8 cellular contexts compared by ENCODE assay signal in genomic region chr11:17528181-17528691, GRCh38. TPM values are rescaled to one million over a fixed set of nuclear protein-coding genes. Genes with fewer than 3 reads are reported as not detected.
DNase-seq lines count a peak whose midpoint lies in the region; ATAC-seq and TF ChIP-seq lines count a peak whose summit lies in the region.

No MANE protein-coding gene starts in this region.

- no peak overlapping the region for H3K9ac ChIP-seq in MM.1S (ENCODE audit: low read length)

- no peak overlapping the region for H3K4me3 ChIP-seq in CD8-positive, alpha-beta T cell (ENCODE audit: low read depth, low read length)
- H3K4me3 ChIP-seq in MM.1S (ENCODE audit: low read length) = no peak overlapping the region

- H3K27ac ChIP-seq in CD8-positive, alpha-beta T cell (ENCODE audit: low read depth, low read length) = no peak overlapping the region
- no peak overlapping the region for H3K27ac ChIP-seq in MM.1S (ENCODE audit: low read length)

- no peaks in the 10 kb centered on the region for H4K20me1 ChIP-seq in MM.1S (ENCODE audit: insufficient read depth, low read length)

- H3K9me3 Mint-ChIP-seq in CD8-positive, alpha-beta T cell = no peaks in the 10 kb centered on the region
- H3K9me3 Mint-ChIP-seq in T-helper 2 cell treated with Interferon-gamma antibody and Interleukin-4, amounts not matched to agents 5 μg/mL and 100 μg/mL, for 36 hours = no peaks in the 10 kb centered on the region
- peaks cover 0 to 3% (median 0%) of the 10 kb centered on the region in 5 experiments for H3K9me3 Mint-ChIP-seq in brain

- H3F3A ChIP-seq in MM.1S (ENCODE audit: insufficient read depth, low read length) = no peaks in the 10 kb centered on the region

- no peaks in the 10 kb centered on the region for H3K4me1 ChIP-seq in CD8-positive, alpha-beta T cell (ENCODE audit: insufficient read depth, low read length)
- no peaks in the 10 kb centered on the region for H3K4me1 ChIP-seq in MM.1S (ENCODE audit: low read length)

- DNase-seq in CD8-positive, alpha-beta T cell = peak in 4 of 7 experiments; percentile 15 to 60 (median 30)
- peak; percentile 57 for DNase-seq in MM.1S
- DNase-seq in T-helper 2 cell treated with Interferon-gamma antibody and Interleukin-4, amounts not matched to agents 5 μg/mL and 100 μg/mL, for 36 hours (ENCODE audit: low spot score) = peak; percentile 17
- peak; percentile 43 for DNase-seq in iris pigment epithelial cell (ENCODE audit: low read depth)
- peak; percentile 15 to 37 for DNase-seq in stimulated activated CD4-positive, alpha-beta T cell treated with anti-CD3 and anti-CD28 coated beads, Interleukin-1b, Interleukin-23, amount 100 ng/mL, for 4 hours (ENCODE audit: low read depth in 2 of 2)

- peaks cover 5% of the 10 kb centered on the region for H3K27me3 Mint-ChIP-seq in CD8-positive, alpha-beta T cell (ENCODE audit: low read depth)
- H3K27me3 Mint-ChIP-seq in T-helper 2 cell treated with Interferon-gamma antibody and Interleukin-4, amounts not matched to agents 5 μg/mL and 100 μg/mL, for 36 hours (ENCODE audit: low read depth) = peaks cover 6% of the 10 kb centered on the region
- H3K27me3 Mint-ChIP-seq in brain = peaks cover 9% of the 10 kb centered on the region

- no peak overlapping the region for H2AFZ ChIP-seq in MM.1S (ENCODE audit: low read length)

- intact Hi-C loops in CD8-positive, alpha-beta T cell (cut with DNase I, micrococcal nuclease) = loop anchor here (1.0 kb wide), 2 partner anchors 144 to 298 kb away; no protein-coding TSS in a partner anchor

- peak; percentile 55 for ATAC-seq in CD8-positive, alpha-beta T cell
- peak; percentile 65 for ATAC-seq in GM21526 (IDR thresholded peaks at IDR 0.05; ENCODE audit: low FRiP score, unreplicated experiment)
- ATAC-seq in GM18502 (IDR thresholded peaks at IDR 0.05; ENCODE audit: poor library complexity, unreplicated experiment) = no peak

- no peaks in the 10 kb centered on the region for H3K79me2 ChIP-seq in MM.1S (ENCODE audit: low read length)

- H3K9me2 ChIP-seq in MM.1S (replicated peaks; ENCODE audit: insufficient read depth, low read length) = no peaks in the 10 kb centered on the region

- H3K36me3 Mint-ChIP-seq in CD8-positive, alpha-beta T cell = no peaks in the 10 kb centered on the region
- H3K36me3 Mint-ChIP-seq in T-helper 2 cell treated with Interferon-gamma antibody and Interleukin-4, amounts not matched to agents 5 μg/mL and 100 μg/mL, for 36 hours (ENCODE audit: low read depth) = no peaks in the 10 kb centered on the region
- H3K36me3 Mint-ChIP-seq in brain = no peaks in the 10 kb centered on the region

- CTCF ChIA-PET in CD8-positive, alpha-beta T cell (lab: Charles Lee) = interaction anchor here (0.6 to 3.2 kb wide), 15 partner anchors 9 to 742 kb away, joined by 3 to 23 read pairs (median 4); no protein-coding TSS in a partner anchor

- H3K4me3 Mint-ChIP-seq in CD8-positive, alpha-beta T cell = no peak overlapping the region
- H3K4me3 Mint-ChIP-seq in T-helper 2 cell treated with Interferon-gamma antibody and Interleukin-4, amounts not matched to agents 5 μg/mL and 100 μg/mL, for 36 hours = no peak overlapping the region
- no peak overlapping the region for H3K4me3 Mint-ChIP-seq in brain

- TF ChIP-seq CTCF in CD8-positive, alpha-beta T cell (IDR thresholded peaks at IDR 0.05) = peak; percentile 34
- TF ChIP-seq CTCF in MM.1S (IDR thresholded peaks at IDR 0.05; ENCODE audit: low read length) (peak; percentile 82), brain (conservative IDR thresholded peaks at IDR 0.05) (peak; percentile 64 to 78)

- no peaks in the 10 kb centered on the region for H3K9me3 ChIP-seq in CD8-positive, alpha-beta T cell (ENCODE audit: low read length)
- H3K9me3 ChIP-seq in MM.1S (replicated peaks; ENCODE audit: insufficient read depth, low read length) = no peaks in the 10 kb centered on the region

- no peaks in the 10 kb centered on the region for H3K27me3 ChIP-seq in CD8-positive, alpha-beta T cell (ENCODE audit: insufficient read depth, low read length)
- H3K27me3 ChIP-seq in MM.1S (replicated peaks; ENCODE audit: insufficient read depth, low read length) = peaks cover 44% of the 10 kb centered on the region

- H3K27ac Mint-ChIP-seq in CD8-positive, alpha-beta T cell = no peak overlapping the region
- no peak overlapping the region for H3K27ac Mint-ChIP-seq in T-helper 2 cell treated with Interferon-gamma antibody and Interleukin-4, amounts not matched to agents 5 μg/mL and 100 μg/mL, for 36 hours
- H3K27ac Mint-ChIP-seq in brain = peak overlapping the region in 3 of 5 experiments; percentile 43 to 91 (median 88)

- POLR2A ChIA-PET in CD8-positive, alpha-beta T cell (lab: Charles Lee) = interaction anchor here (0.9 kb wide), 1 partner anchor 144 kb away, joined by 4 read pairs; no protein-coding TSS in a partner anchor

- no peaks in the 10 kb centered on the region for H3K36me3 ChIP-seq in CD8-positive, alpha-beta T cell (ENCODE audit: insufficient read depth, low read length)
- no peaks in the 10 kb centered on the region for H3K36me3 ChIP-seq in MM.1S (replicated peaks; ENCODE audit: insufficient read depth, low read length)

- H3K4me2 ChIP-seq in MM.1S (ENCODE audit: low read depth, low read length) = no peak overlapping the region

- no peaks in the 10 kb centered on the region for H3K4me1 Mint-ChIP-seq in CD8-positive, alpha-beta T cell (ENCODE audit: low read depth)
- no peaks in the 10 kb centered on the region for H3K4me1 Mint-ChIP-seq in T-helper 2 cell treated with Interferon-gamma antibody and Interleukin-4, amounts not matched to agents 5 μg/mL and 100 μg/mL, for 36 hours (ENCODE audit: low read depth)
- H3K4me1 Mint-ChIP-seq in brain = peaks cover 47% of the 10 kb centered on the region

RNA-seq across cellular contexts. Expression of gene USH1C, which starts 16.0 kb away (rescaled TPM):
- total RNA-seq in CD8-positive, alpha-beta T cell = not detected
- 20.5 TPM for polyA plus RNA-seq in brain (ENCODE audit: insufficient read depth, low read depth, low replicate concordance)

RNA-seq across cellular contexts. Expression of gene OTOG, which starts 18.8 kb away (rescaled TPM):
- not detected for total RNA-seq in CD8-positive, alpha-beta T cell
- 1.3 TPM for polyA plus RNA-seq in brain (ENCODE audit: insufficient read depth, low read depth, low replicate concordance)

RNA-seq across cellular contexts. Expression of gene ABCC8, which starts 51.6 kb away (rescaled TPM):
- total RNA-seq in CD8-positive, alpha-beta T cell = not detected
- 12.4 TPM for polyA plus RNA-seq in brain (ENCODE audit: insufficient read depth, low read depth, low replicate concordance)

Comparison
In these comparisons a context has a peak if more than half of its experiments do, and no peak if none do; other contexts are left out.
1. H3K27ac Mint-ChIP-seq: peak in brain (3 of 5); none in CD8-positive, alpha-beta T cell (single experiment) and T-helper 2 cell treated with Interferon-gamma antibody and Interleukin-4, amounts not matched to agents 5 μg/mL and 100 μg/mL, for 36 hours (single experiment).
2. Peak in every context shown above with its lines, with median percentiles within 50 percentile points of each other: DNase-seq and CTCF ChIP-seq.